In genomic region chr2:219176818-219177593, GRCh38 we compare ENCODE assay signal across 8 cellular contexts. TPM values are rescaled to one million over a fixed set of nuclear protein-coding genes. Genes with fewer than 3 reads are reported as not detected.
DNase-seq lines count a peak whose midpoint lies in the region; ATAC-seq and TF ChIP-seq lines count a peak whose summit lies in the region.

Gene CNPPD1 (minus strand): TSS chr2:219176925. CDS start chr2:219176828, 97 bp downstream.

- TF ChIP-seq POLR2A in vagina (IDR thresholded peaks at IDR 0.05) = peak in 1 of 2 donors; percentile 95

- H3K9me3 ChIP-seq in right cardiac atrium (ENCODE audit: control insufficient read depth, low read length) (no peaks in the 10 kb centered on the region), vagina (no peaks in the 10 kb centered on the region)

- WGBS in right cardiac atrium = under 1% methylated on average over 69 of the region's 69 CpGs

- intact Hi-C loops in T-helper 2 cell treated with Interferon-gamma antibody and Interleukin-4, amounts not matched to agents 100 ng/mL and 5 ng/mL, for 36 hours (cut with micrococcal nuclease) = loop anchor here (1.0 to 5.0 kb wide), 14 partner anchors 17 to 950 kb away; partner anchors contain the start of genes ABCB6, CHPF, CNOT9 and CTDSP1
- intact Hi-C loops in right cardiac atrium (cut with DNase I) = loop anchor here in 1 of 4 donors (5.0 kb wide), 1 partner anchor 35 kb away; no protein-coding TSS in a partner anchor
- intact Hi-C loops in vagina (cut with DNase I) = loop anchor here (2.0 kb wide), 1 partner anchor 42 kb away; the partner anchor contains the start of gene ABCB6

- peak within 1 kb of the TSS; percentile 100 for H3K27ac ChIP-seq in angular gyrus (ENCODE audit: low read depth, low read length)
- H3K27ac ChIP-seq in right cardiac atrium (ENCODE audit: low read length) = peak within 1 kb of the TSS; percentile 100
- peak within 1 kb of the TSS; percentile 98 for H3K27ac ChIP-seq in rectal smooth muscle tissue (ENCODE audit: low read depth, low read length)
- peak within 1 kb of the TSS; percentile 99 for H3K27ac ChIP-seq in vagina

- H3K36me3 ChIP-seq in rectal smooth muscle tissue (ENCODE audit: control insufficient read depth, insufficient read depth, low read length) = peaks cover 30% of the 10 kb centered on the region
- peaks cover 0 to 55% of the 10 kb centered on the region in 2 donors for H3K36me3 ChIP-seq in vagina

- H3K4me1 ChIP-seq in right cardiac atrium (ENCODE audit: control insufficient read depth, insufficient read depth, low read length) = peaks cover 2% of the 10 kb centered on the region
- H3K4me1 ChIP-seq in rectal smooth muscle tissue (ENCODE audit: control insufficient read depth, insufficient read depth, low read length) = peaks cover 14% of the 10 kb centered on the region
- H3K4me1 ChIP-seq in vagina = peaks cover 33% of the 10 kb centered on the region

- DNase-seq in NCI-H1694 (lab: John Stamatoyannopoulos, UW) (peak; percentile 35), right cardiac atrium (peak; percentile 89 to 97 (median 96)), vagina (ENCODE audit: extremely low spot score in 2 of 2) (peak in 1 of 2 donors; percentile 93)

- peak within 1 kb of the TSS; percentile 91 for H3K9ac ChIP-seq in rectal smooth muscle tissue (ENCODE audit: low read length)

- ATAC-seq in GM18499 (IDR thresholded peaks at IDR 0.05; ENCODE audit: insufficient read depth, unreplicated experiment) (peak; percentile 49), HG02870 (IDR thresholded peaks at IDR 0.05; ENCODE audit: unreplicated experiment) (peak; percentile 67), right cardiac atrium (peak; percentile 93 to 94)

- peak within 1 kb of the TSS; percentile 72 for H3K4me3 ChIP-seq in right cardiac atrium (ENCODE audit: low read length)
- peak within 1 kb of the TSS; percentile 85 for H3K4me3 ChIP-seq in rectal smooth muscle tissue (ENCODE audit: low read length)
- H3K4me3 ChIP-seq in vagina = peak within 1 kb of the TSS; percentile 71 to 93

- H3K27me3 ChIP-seq in right cardiac atrium (ENCODE audit: control insufficient read depth, insufficient read depth) (no peaks in the 10 kb centered on the region), rectal smooth muscle tissue (ENCODE audit: control insufficient read depth, insufficient read depth, low read length) (no peaks in the 10 kb centered on the region), vagina (no peaks in the 10 kb centered on the region)

- TF ChIP-seq CTCF in vagina (IDR thresholded peaks at IDR 0.05) = peak in 1 of 3 experiments; percentile 18

RNA-seq across cellular contexts. Expression of gene CNPPD1, which starts in this region (rescaled TPM):
- 67.3 and 70.8 TPM in 2 replicates for total RNA-seq in T-helper 2 cell treated with Interferon-gamma antibody and Interleukin-4, amounts not matched to agents 100 ng/mL and 5 ng/mL, for 36 hours
- 10 to 100 TPM; 40.0 to 53.1 (median 48.5) TPM for total RNA-seq in right cardiac atrium
- polyA plus RNA-seq in right cardiac atrium = 41.8 TPM
- total RNA-seq in vagina = 32.2 TPM
